ENCODE assay signal across 8 cellular contexts in genomic region chr7:23530901-23531793, GRCh38. TPM values are rescaled to one million over a fixed set of nuclear protein-coding genes. Genes with fewer than 3 reads are reported as not detected.
DNase-seq lines count a peak whose midpoint lies in the region; ATAC-seq, FAIRE-seq and TF ChIP-seq lines count a peak whose summit lies in the region.

No MANE protein-coding gene starts in this region.

- H3K9me3 ChIP-seq in kidney (ENCODE audit: control insufficient read depth in 1 of 2, low read length in 2 of 2) = no peaks in the 10 kb centered on the region

- no peaks in the 10 kb centered on the region for H3K36me3 ChIP-seq in kidney (ENCODE audit: control insufficient read depth in 1 of 2, insufficient read depth in 2 of 2, low read length in 2 of 2)

- H3K27ac Mint-ChIP-seq in central memory CD8-positive, alpha-beta T cell (ENCODE audit: low read depth) = peak overlapping the region; percentile 100

- H3K9me3 Mint-ChIP-seq in central memory CD8-positive, alpha-beta T cell = no peaks in the 10 kb centered on the region

- intact Hi-C loops in kidney (cut with DNase I) = no loop called here

- peaks cover 1 to 4% of the 10 kb centered on the region in 2 donors for H3K4me1 ChIP-seq in kidney (ENCODE audit: control insufficient read depth in 1 of 2, insufficient read depth in 1 of 2, low read depth in 1 of 2, low read length in 2 of 2)

- peak overlapping the region; percentile 90 to 95 for H3K4me3 ChIP-seq in kidney (ENCODE audit: low read length in 2 of 2)

- peak; percentile 43 for DNase-seq in DMS153 (lab: John Stamatoyannopoulos, UW)
- no peak for DNase-seq in DMS153 treated with DMSO at 0.1 percent for 48 hours (lab: John Stamatoyannopoulos, UW; ENCODE audit: unreplicated experiment)
- DNase-seq in NCI-H146 (lab: John Stamatoyannopoulos, UW) = peak; percentile 73
- DNase-seq in central memory CD8-positive, alpha-beta T cell (ENCODE audit: low spot score in 2 of 2) = peak in 1 of 2 donors; percentile 34
- peak; percentile 87 for DNase-seq in kidney
- peak; percentile 31 to 50 (median 47) for DNase-seq in stimulated activated CD4-positive, alpha-beta T cell treated with anti-CD3 and anti-CD28 coated beads, Interleukin-12 subunit alpha, Interleukin-12 subunit beta, amount 100 ng/mL, for 48 hours (ENCODE audit: low read depth in 2 of 3, low spot score in 1 of 3)

- no peaks in the 10 kb centered on the region for H3K27me3 Mint-ChIP-seq in central memory CD8-positive, alpha-beta T cell

- ATAC-seq in HG02623 (IDR thresholded peaks at IDR 0.05; ENCODE audit: unreplicated experiment) = peak; percentile 25
- peak; percentile 36 to 46 for ATAC-seq in activated CD4-positive, CD25-positive, alpha-beta regulatory T cell treated with anti-CD3 and anti-CD28 coated beads, Interleukin-2, amount 50 U/mL, for 24 hours
- peak; percentile 35 for ATAC-seq in central memory CD8-positive, alpha-beta T cell (replicated peaks; ENCODE audit: extremely low read depth, poor library complexity, severe bottlenecking)

- no peak for FAIRE-seq in kidney (lab: Jason Lieb, UNC)

- H3K9ac ChIP-seq in kidney (ENCODE audit: low read length in 2 of 2) = peak overlapping the region; percentile 99

- peak overlapping the region; percentile 98 to 100 for H3K27ac ChIP-seq in kidney (ENCODE audit: low read depth in 2 of 2, low read length in 2 of 2)

- H3K4me3 Mint-ChIP-seq in central memory CD8-positive, alpha-beta T cell = peak overlapping the region; percentile 98

- H3K4me1 Mint-ChIP-seq in central memory CD8-positive, alpha-beta T cell = peaks cover 47% of the 10 kb centered on the region

- TF ChIP-seq CTCF in kidney (IDR thresholded peaks at IDR 0.05; ENCODE audit: borderline replicate concordance, extremely low read depth, insufficient read depth) = no peak

- peaks cover 44% of the 10 kb centered on the region for H3K36me3 Mint-ChIP-seq in central memory CD8-positive, alpha-beta T cell (ENCODE audit: insufficient read depth)

RNA-seq across cellular contexts. Expression of gene TRA2A, which starts 0.6 kb away (rescaled TPM):
- total RNA-seq in kidney = 67.1 TPM
- 46.4 TPM for polyA plus RNA-seq in kidney (ENCODE audit: insufficient read depth, low read depth, low replicate concordance)
